ENCODE assay signal across 18 cellular contexts in the genomic region with DNA sequence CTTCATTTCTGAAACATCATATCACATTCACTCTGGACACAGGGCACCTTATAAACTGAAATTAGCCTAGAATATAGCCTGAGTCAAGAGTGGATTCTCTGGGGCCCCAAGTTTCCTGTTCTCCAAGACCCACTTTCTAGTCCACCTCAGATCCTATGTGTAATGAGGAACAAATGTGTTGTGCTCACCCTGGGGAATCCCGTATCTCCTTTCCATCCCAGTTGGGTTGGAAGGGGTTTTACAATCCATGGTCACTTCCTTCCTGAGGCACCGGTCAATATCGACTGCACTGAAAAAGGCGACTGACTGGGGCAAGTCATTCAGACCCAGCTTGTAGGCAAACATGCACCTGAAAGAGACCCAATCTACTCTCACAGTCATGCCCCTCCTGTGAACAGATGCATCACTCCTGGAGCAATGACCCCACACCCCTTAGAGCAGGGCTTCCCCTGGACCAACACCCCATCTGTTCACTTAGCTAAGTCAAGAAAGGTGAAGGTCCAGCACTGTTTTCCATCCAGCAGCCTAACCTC. TPM values are rescaled to one million over a fixed set of nuclear protein-coding genes. Genes with fewer than 3 reads are reported as not detected.
DNase-seq lines count a peak whose midpoint lies in the region; ATAC-seq and TF ChIP-seq lines count a peak whose summit lies in the region.
"Had no signal": no experiment of that assay in that cellular context is flagged by ENCODE, and none has a peak within 500 bp of the region (broad histone marks: within the 10 kb centered on the region; RNA-seq: fewer than 3 reads in every experiment).

No MANE protein-coding gene starts in this region.

- H3K4me3 ChIP-seq in right cardiac atrium (ENCODE audit: low read length) (no peak overlapping the region), HAP-1 (no peak overlapping the region)
- H3K4me3 ChIP-seq: psoas muscle, thyroid gland had no signal

- H3K4me3 Mint-ChIP-seq in natural killer cell treated with Interleukin-12 subunit alpha and Interleukin-12 subunit beta and Interleukin-15 and Interleukin-18, amount 100 ng/mL, for 72 hours: no peak overlapping the region
- no peak overlapping the region for H3K4me3 Mint-ChIP-seq in natural killer cell
- no peak overlapping the region for H3K4me3 Mint-ChIP-seq in activated CD4-positive, alpha-beta memory T cell treated with anti-CD3 and anti-CD28 coated beads for 36 hours
- H3K4me3 Mint-ChIP-seq: endodermal cell; stimulated activated memory B cell treated with anti-CD40 and anti-IgM and Interleukin-4, amounts not matched to agents 10 μg/mL and 1 μg/mL and 100 μg/mL, for 72 hours had no signal

- no peak for TF ChIP-seq CTCF in natural killer cell (IDR thresholded peaks at IDR 0.05)

- H3K36me3 Mint-ChIP-seq in natural killer cell treated with Interleukin-12 subunit alpha and Interleukin-12 subunit beta and Interleukin-15 and Interleukin-18, amount 100 ng/mL, for 72 hours: peaks cover 50% of the 10 kb centered on the region
- peaks cover 25% of the 10 kb centered on the region for H3K36me3 Mint-ChIP-seq in natural killer cell
- H3K36me3 Mint-ChIP-seq in activated CD4-positive, alpha-beta memory T cell treated with anti-CD3 and anti-CD28 coated beads for 36 hours: peaks cover 61% of the 10 kb centered on the region

- CTCF ChIA-PET in activated CD4-positive, alpha-beta memory T cell treated with anti-CD3 and anti-CD28 coated beads for 36 hours (lab: Charles Lee): interaction anchor here (0.6 to 4.5 kb wide), 4 partner anchors 13 to 843 kb away, joined by 3 to 18 read pairs (median 6); no protein-coding TSS in a partner anchor

- intact Hi-C loops in natural killer cell (cut with micrococcal nuclease): no loop called here
- intact Hi-C loops in activated CD4-positive, alpha-beta memory T cell treated with anti-CD3 and anti-CD28 coated beads for 36 hours (cut with micrococcal nuclease): no loop called here
- intact Hi-C loops in right cardiac atrium (cut with DNase I): no loop called here

- peaks cover 18 to 34% of the 10 kb centered on the region in 2 donors for H3K4me1 Mint-ChIP-seq in natural killer cell treated with Interleukin-12 subunit alpha and Interleukin-12 subunit beta and Interleukin-15 and Interleukin-18, amount 100 ng/mL, for 72 hours (ENCODE audit: low read depth in 2 of 2)
- H3K4me1 Mint-ChIP-seq in natural killer cell: peaks cover 21 to 33% of the 10 kb centered on the region in 2 donors
- H3K4me1 Mint-ChIP-seq in activated CD4-positive, alpha-beta memory T cell treated with anti-CD3 and anti-CD28 coated beads for 36 hours (ENCODE audit: low read depth): peaks cover 24% of the 10 kb centered on the region
- H3K4me1 Mint-ChIP-seq: endodermal cell; stimulated activated memory B cell treated with anti-CD40 and anti-IgM and Interleukin-4, amounts not matched to agents 10 μg/mL and 1 μg/mL and 100 μg/mL, for 72 hours had no signal

- POLR2A ChIA-PET in activated CD4-positive, alpha-beta memory T cell treated with anti-CD3 and anti-CD28 coated beads for 36 hours (lab: Charles Lee): interaction anchor here (0.7 kb wide), 1 partner anchor 13 kb away, joined by 3 read pairs; no protein-coding TSS in a partner anchor

- H3K27me3 Mint-ChIP-seq in natural killer cell treated with Interleukin-12 subunit alpha and Interleukin-12 subunit beta and Interleukin-15 and Interleukin-18, amount 100 ng/mL, for 72 hours: no peaks in the 10 kb centered on the region
- H3K27me3 Mint-ChIP-seq in natural killer cell (ENCODE audit: low read depth in 2 of 2): no peaks in the 10 kb centered on the region
- no peaks in the 10 kb centered on the region for H3K27me3 Mint-ChIP-seq in activated CD4-positive, alpha-beta memory T cell treated with anti-CD3 and anti-CD28 coated beads for 36 hours
- H3K27me3 Mint-ChIP-seq: stimulated activated memory B cell treated with anti-CD40 and anti-IgM and Interleukin-4, amounts not matched to agents 10 μg/mL and 1 μg/mL and 100 μg/mL, for 72 hours had no signal

- DNase-seq in natural killer cell treated with Interleukin-12 subunit alpha and Interleukin-12 subunit beta and Interleukin-15 and Interleukin-18, amount 100 ng/mL, for 72 hours (ENCODE audit: low spot score): no peak
- DNase-seq in natural killer cell (no peak), dermis blood vessel endothelial cell (peak; percentile 60), right cardiac atrium (no peak), HAP-1 (ENCODE audit: low spot score in 2 of 2) (no peak)
- DNase-seq in activated CD4-positive, alpha-beta memory T cell treated with anti-CD3 and anti-CD28 coated beads for 36 hours: peak; percentile 20
- DNase-seq: activated CD4-positive, alpha-beta T cell treated with anti-CD3 and anti-CD28 coated beads for 48 hours; endodermal cell; islet precursor cell; NCI-H1694 treated with DMSO at 0.1 percent for 48 hours; NCI-H2227 treated with DMSO at 0.1 percent for 48 hours; psoas muscle; thyroid gland had no signal

- no peaks in the 10 kb centered on the region for H3K9me3 Mint-ChIP-seq in natural killer cell treated with Interleukin-12 subunit alpha and Interleukin-12 subunit beta and Interleukin-15 and Interleukin-18, amount 100 ng/mL, for 72 hours
- no peaks in the 10 kb centered on the region for H3K9me3 Mint-ChIP-seq in natural killer cell
- no peaks in the 10 kb centered on the region for H3K9me3 Mint-ChIP-seq in activated CD4-positive, alpha-beta memory T cell treated with anti-CD3 and anti-CD28 coated beads for 36 hours
- H3K9me3 Mint-ChIP-seq: endodermal cell; stimulated activated memory B cell treated with anti-CD40 and anti-IgM and Interleukin-4, amounts not matched to agents 10 μg/mL and 1 μg/mL and 100 μg/mL, for 72 hours had no signal

- H3K4me1 ChIP-seq in right cardiac atrium (ENCODE audit: control insufficient read depth, insufficient read depth, low read length): no peaks in the 10 kb centered on the region
- H3K4me1 ChIP-seq in HAP-1: no peaks in the 10 kb centered on the region
- H3K4me1 ChIP-seq: psoas muscle, thyroid gland had no signal

- H3K9me3 ChIP-seq in right cardiac atrium (ENCODE audit: control insufficient read depth, low read length) (no peaks in the 10 kb centered on the region), HAP-1 (no peaks in the 10 kb centered on the region)
- H3K9me3 ChIP-seq: psoas muscle, thyroid gland had no signal

- in situ Hi-C loops in HAP-1 (cut with MboI; ENCODE audit: low sequenced_read_pairs): no loop called here

- WGBS in right cardiac atrium: 63% methylated on average over 4 of the region's 4 CpGs

- H3K27ac Mint-ChIP-seq in natural killer cell treated with Interleukin-12 subunit alpha and Interleukin-12 subunit beta and Interleukin-15 and Interleukin-18, amount 100 ng/mL, for 72 hours: peak overlapping the region; percentile 31 to 42
- H3K27ac Mint-ChIP-seq in natural killer cell: peak overlapping the region in 1 of 2 donors; percentile 18
- peak overlapping the region; percentile 78 for H3K27ac Mint-ChIP-seq in activated CD4-positive, alpha-beta memory T cell treated with anti-CD3 and anti-CD28 coated beads for 36 hours
- H3K27ac Mint-ChIP-seq: endodermal cell; stimulated activated memory B cell treated with anti-CD40 and anti-IgM and Interleukin-4, amounts not matched to agents 10 μg/mL and 1 μg/mL and 100 μg/mL, for 72 hours had no signal

- H3K36me3 ChIP-seq in HAP-1 (replicated peaks): peaks cover 96% of the 10 kb centered on the region

- H3K27me3 ChIP-seq in right cardiac atrium (ENCODE audit: control insufficient read depth, insufficient read depth): no peaks in the 10 kb centered on the region
- H3K27me3 ChIP-seq in HAP-1 (ENCODE audit: low read depth): no peaks in the 10 kb centered on the region
- H3K27me3 ChIP-seq: thyroid gland had no signal

- H3K27ac ChIP-seq in right cardiac atrium (ENCODE audit: low read length): no peak overlapping the region
- H3K27ac ChIP-seq: psoas muscle, thyroid gland had no signal

- ATAC-seq in natural killer cell treated with Interleukin-12 subunit alpha and Interleukin-12 subunit beta and Interleukin-15 and Interleukin-18, amount 100 ng/mL, for 72 hours: no peak
- no peak for ATAC-seq in natural killer cell
- ATAC-seq in right cardiac atrium: no peak
- no peak for ATAC-seq in HG03354 (IDR thresholded peaks at IDR 0.05; ENCODE audit: poor library complexity, severe bottlenecking, unreplicated experiment)
- ATAC-seq in GM21423 (IDR thresholded peaks at IDR 0.05; ENCODE audit: unreplicated experiment): no peak
- ATAC-seq: HCT116; psoas muscle; Right ventricle myocardium inferior; stimulated activated memory B cell treated with anti-CD40 and anti-IgM and Interleukin-4, amounts not matched to agents 10 μg/mL and 1 μg/mL and 100 μg/mL, for 72 hours had no signal

RNA-seq across cellular contexts. Expression of gene POLG, which starts 17.4 kb away (rescaled TPM):
- 100 to 1,000 TPM; 169 to 184 TPM for total RNA-seq in natural killer cell treated with Interleukin-12 subunit alpha and Interleukin-12 subunit beta and Interleukin-15 and Interleukin-18, amount 100 ng/mL, for 72 hours
- 100 to 1,000 TPM; 205 to 253 (median 238) TPM for total RNA-seq in natural killer cell
- 10 to 100 TPM; 94.8 to 97.4 TPM for total RNA-seq in activated CD4-positive, alpha-beta memory T cell treated with anti-CD3 and anti-CD28 coated beads for 36 hours
- total RNA-seq in dermis blood vessel endothelial cell: 112 and 114 TPM in 2 replicates
- 10 to 100 TPM; 28.5 to 34.8 (median 33.7) TPM for total RNA-seq in right cardiac atrium
- 26.0 TPM for polyA plus RNA-seq in right cardiac atrium

Comparison
In these comparisons a context has a peak if more than half of its experiments do, and no peak if none do; other contexts are left out.
1. DNase-seq: peak in activated CD4-positive, alpha-beta memory T cell treated with anti-CD3 and anti-CD28 coated beads for 36 hours (single experiment) and dermis blood vessel endothelial cell (single experiment); none in natural killer cell treated with Interleukin-12 subunit alpha and Interleukin-12 subunit beta and Interleukin-15 and Interleukin-18, amount 100 ng/mL, for 72 hours (single experiment), natural killer cell (single experiment), right cardiac atrium (0 of 3) and HAP-1 (0 of 2).